24 cellular contexts compared by ENCODE assay signal in the genomic region with DNA sequence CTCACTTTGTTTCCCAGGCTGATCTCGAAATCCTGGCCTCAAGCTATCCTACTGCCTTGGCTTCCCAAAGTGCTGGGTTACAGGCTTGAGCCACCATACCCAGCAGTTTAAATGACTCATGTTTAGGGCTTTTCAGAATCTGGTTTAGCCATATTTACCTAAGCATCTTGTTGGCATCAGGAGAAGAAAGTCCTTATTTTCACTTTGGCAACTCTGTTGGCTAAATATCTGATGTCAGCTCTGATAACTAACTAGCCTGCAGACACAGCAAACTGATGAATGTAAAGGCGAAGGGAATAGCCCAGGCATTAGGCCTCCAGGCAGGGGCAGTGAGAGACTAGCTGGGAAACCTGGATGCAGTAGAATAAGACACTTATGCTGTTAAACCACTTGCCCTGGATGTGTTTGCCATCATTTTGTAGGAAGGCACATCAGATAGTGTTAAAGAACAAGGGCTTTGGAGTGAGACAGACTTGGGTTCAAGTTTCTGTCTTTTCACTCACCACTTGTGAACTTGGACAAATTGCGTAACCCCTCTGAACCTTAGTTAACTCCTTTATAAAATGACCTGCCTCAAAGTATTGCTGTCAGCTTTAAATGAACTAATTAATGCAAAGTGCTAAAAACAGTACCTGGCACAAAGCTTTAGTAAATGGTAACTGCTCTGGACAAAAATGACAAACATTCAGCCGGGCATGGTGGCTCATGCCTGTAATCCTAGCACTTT.
"Had no signal": no experiment of that assay in that cellular context is flagged by ENCODE, and none has a peak within 500 bp of the region (broad histone marks: within the 10 kb centered on the region; RNA-seq: fewer than 3 reads in every experiment).

No MANE protein-coding gene starts in this region.

- DNase-seq: activated naive CD4-positive, alpha-beta T cell; activated T-cell treated with anti-CD3 and anti-CD28 coated beads, Interleukin-2, amount 50 U/mL, for 1 hour; colonic mucosa; dorsolateral prefrontal cortex; effector memory CD8-positive, alpha-beta T cell; heart right ventricle; kidney; naive thymus-derived CD8-positive, alpha-beta T cell; psoas muscle; right cardiac atrium; stimulated activated CD4-positive, alpha-beta T cell treated with anti-CD3 and anti-CD28 coated beads, Interleukin-12 subunit alpha, Interleukin-12 subunit beta, amount 100 ng/mL, for 4 hours; stimulated activated CD4-positive, alpha-beta T cell treated with anti-CD3 and anti-CD28 coated beads, Interleukin-4, amount 100 ng/mL, for 4 hours; stimulated activated naive CD8-positive, alpha-beta T cell treated with anti-CD3 and anti-CD28 coated beads, Interleukin-15, Interleukin-2, amounts not matched to agents 100 U/mL and 50 U/mL, for 24 hours; T-cell; thyroid gland had no signal

- H3K9me3 Mint-ChIP-seq: activated T-helper 2 cell treated with anti-CD3 and anti-CD28 coated beads, Interferon-gamma antibody, Interleukin-2, Interleukin-4, amounts not matched to agents 10 μg/mL and 5 μg/mL and 100 μg/mL, durations not matched to agents 14 hours and 24 hours and 36 hours; effector memory CD8-positive, alpha-beta T cell; mesothelial cell of epicardium; naive thymus-derived CD8-positive, alpha-beta T cell; T-cell; T-helper 2 cell treated with Interferon-gamma antibody and Interleukin-4, amounts not matched to agents 5 μg/mL and 100 μg/mL, for 36 hours; WTC11 had no signal

- FAIRE-seq: astrocyte, kidney had no signal

- H3K36me3 ChIP-seq: adrenal gland, colonic mucosa, heart right ventricle, ovary, thyroid gland had no signal

- ATAC-seq: effector memory CD8-positive, alpha-beta T cell; heart right ventricle; left lobe of liver; naive thymus-derived CD8-positive, alpha-beta T cell; psoas muscle; right cardiac atrium; stimulated activated naive CD8-positive, alpha-beta T cell treated with anti-CD3 and anti-CD28 coated beads, Interleukin-15, Interleukin-2, amounts not matched to agents 100 U/mL and 50 U/mL, for 24 hours; T-cell; WTC11 had no signal

- H3K27me3 ChIP-seq: adrenal gland, colonic mucosa, dorsolateral prefrontal cortex, ovary, thyroid gland had no signal

- H3K4me3 Mint-ChIP-seq: activated naive CD8-positive, alpha-beta T cell; effector memory CD8-positive, alpha-beta T cell; mesothelial cell of epicardium; naive thymus-derived CD8-positive, alpha-beta T cell; T-cell; T-helper 2 cell treated with Interferon-gamma antibody and Interleukin-4, amounts not matched to agents 5 μg/mL and 100 μg/mL, for 36 hours; WTC11 had no signal

- H3K36me3 Mint-ChIP-seq: activated naive CD8-positive, alpha-beta T cell; naive thymus-derived CD8-positive, alpha-beta T cell; T-cell; WTC11 had no signal

- H3K27ac ChIP-seq: colonic mucosa, dorsolateral prefrontal cortex, heart right ventricle, ovary, psoas muscle, thyroid gland had no signal

- H3K27ac Mint-ChIP-seq: activated naive CD8-positive, alpha-beta T cell; activated T-helper 2 cell treated with anti-CD3 and anti-CD28 coated beads, Interferon-gamma antibody, Interleukin-2, Interleukin-4, amounts not matched to agents 10 μg/mL and 5 μg/mL and 100 μg/mL, durations not matched to agents 14 hours and 24 hours and 36 hours; effector memory CD8-positive, alpha-beta T cell; mesothelial cell of epicardium; T-cell; T-helper 2 cell treated with Interferon-gamma antibody and Interleukin-4, amounts not matched to agents 5 μg/mL and 100 μg/mL, for 36 hours; WTC11 had no signal

- H3K4me1 ChIP-seq: psoas muscle had no signal

- H3K4me3 ChIP-seq: adrenal gland, colonic mucosa, dorsolateral prefrontal cortex, heart right ventricle, ovary, psoas muscle, thyroid gland had no signal

- H3K9me3 ChIP-seq: adrenal gland, colonic mucosa, heart right ventricle, ovary, psoas muscle, thyroid gland had no signal
